1 cellular context compared by ENCODE assay signal in the genomic region with DNA sequence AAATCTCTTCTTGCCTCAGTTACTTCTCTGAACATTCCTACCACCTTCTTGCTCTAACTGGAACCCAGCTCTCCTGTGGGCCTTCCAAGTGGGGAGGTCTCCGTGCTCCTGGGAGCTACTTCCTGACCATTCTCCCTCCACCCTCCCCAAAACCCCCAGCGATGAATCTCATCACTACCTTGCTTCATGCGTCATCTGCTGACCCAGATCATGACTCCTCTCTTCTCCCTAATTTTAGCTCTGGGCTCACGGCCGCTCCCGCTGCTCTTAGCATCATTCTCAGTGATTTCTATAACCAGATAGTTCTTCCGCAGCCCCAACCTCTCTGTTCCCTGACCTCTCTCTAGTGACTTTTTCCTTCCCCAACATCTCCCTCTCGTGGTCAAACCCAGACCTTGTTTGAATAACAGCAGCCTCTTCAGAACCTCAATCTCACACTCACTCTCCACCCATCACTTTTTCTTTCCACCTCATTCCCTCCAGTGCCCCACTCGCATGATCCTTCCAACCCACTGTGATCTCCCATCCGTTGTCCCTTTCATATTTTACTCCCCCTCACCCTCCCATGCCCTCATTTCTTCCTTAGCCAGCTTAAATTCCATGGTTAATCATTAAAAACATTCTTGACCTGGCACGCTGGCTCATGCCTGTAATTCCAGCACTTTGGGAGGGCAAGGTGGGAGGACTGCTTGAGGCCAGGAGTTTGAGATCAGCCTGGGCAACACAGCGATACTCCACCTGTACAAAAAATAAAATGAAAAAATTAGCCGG.
TF ChIP-seq lines count a peak whose summit lies in the region.

No MANE protein-coding gene starts in this region.

TF ChIP-seq in HepG2, 621 proteins besides CTCF, POLR2A, EP300 and RAD21 (continued from another document and continues in another):
- TF ChIP-seq, protein P1, sequence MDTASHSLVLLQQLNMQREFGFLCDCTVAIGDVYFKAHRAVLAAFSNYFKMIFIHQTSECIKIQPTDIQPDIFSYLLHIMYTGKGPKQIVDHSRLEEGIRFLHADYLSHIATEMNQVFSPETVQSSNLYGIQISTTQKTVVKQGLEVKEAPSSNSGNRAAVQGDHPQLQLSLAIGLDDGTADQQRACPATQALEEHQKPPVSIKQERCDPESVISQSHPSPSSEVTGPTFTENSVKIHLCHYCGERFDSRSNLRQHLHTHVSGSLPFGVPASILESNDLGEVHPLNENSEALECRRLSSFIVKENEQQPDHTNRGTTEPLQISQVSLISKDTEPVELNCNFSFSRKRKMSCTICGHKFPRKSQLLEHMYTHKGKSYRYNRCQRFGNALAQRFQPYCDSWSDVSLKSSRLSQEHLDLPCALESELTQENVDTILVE (CRISPR knock-in tag; IDR thresholded peaks at IDR 0.05) = no peak
- TF ChIP-seq HNF1B (CRISPR knock-in tag; IDR thresholded peaks at IDR 0.05) (peak; percentile 85), NONO (IDR thresholded peaks at IDR 0.05) (no peak), NONO (CRISPR knock-in tag; conservative IDR thresholded peaks at IDR 0.05) (peak; percentile 25; the same call in 1 of the 2 replicates), SRSF4 (IDR thresholded peaks at IDR 0.05; ENCODE audit: low read depth, low read length, poor library complexity, severe bottlenecking) (no peak), ARID2 (CRISPR knock-in tag; IDR thresholded peaks at IDR 0.05; ENCODE audit: borderline replicate concordance) (no peak), NR3C1 (CRISPR knock-in tag; IDR thresholded peaks at IDR 0.05) (no peak), CAMTA2 (CRISPR knock-in tag; IDR thresholded peaks at IDR 0.05; ENCODE audit: borderline replicate concordance) (no peak), FOXJ3 (CRISPR knock-in tag; IDR thresholded peaks at IDR 0.05; ENCODE audit: borderline replicate concordance) (no peak), ZNF3 (CRISPR knock-in tag; IDR thresholded peaks at IDR 0.05) (no peak), RXRB (CRISPR knock-in tag; IDR thresholded peaks at IDR 0.05; ENCODE audit: borderline replicate concordance) (peak; percentile 17; the same call in 1 of the 2 replicates), ZNF546 (CRISPR knock-in tag; conservative IDR thresholded peaks at IDR 0.05) (no peak), RBM22 (optimal IDR thresholded peaks at IDR 0.05; ENCODE audit: low read length) (peak; percentile 88), SMARCE1 (IDR thresholded peaks at IDR 0.05; ENCODE audit: borderline replicate concordance) (no peak), NFE2L2 (IDR thresholded peaks at IDR 0.05; ENCODE audit: low read length) (no peak), CSRNP2 (CRISPR knock-in tag; conservative IDR thresholded peaks at IDR 0.05; ENCODE audit: low read depth) (no peak), ZNF549 (CRISPR knock-in tag; IDR thresholded peaks at IDR 0.05) (no peak), HMGXB4 (CRISPR knock-in tag; IDR thresholded peaks at IDR 0.05; ENCODE audit: borderline replicate concordance in 1 of 2, low read depth in 1 of 2) (0 out of 4 replicates have a peak, but pooled peaks of 1 of the 2 experiments have one; percentile 36), CHCHD3 (CRISPR knock-in tag; IDR thresholded peaks at IDR 0.05) (no peak), CREB1 (IDR thresholded peaks at IDR 0.05) (no peak), CREB1 (CRISPR knock-in tag; IDR thresholded peaks at IDR 0.05) (no peak), SETDB1 (CRISPR knock-in tag; IDR thresholded peaks at IDR 0.05; ENCODE audit: borderline replicate concordance) (no peak), ZNF337 (CRISPR knock-in tag; IDR thresholded peaks at IDR 0.05; ENCODE audit: borderline replicate concordance, low read depth) (no peak), POLR2G (IDR thresholded peaks at IDR 0.05; ENCODE audit: low read depth, low read length) (peak; percentile 59), CC2D1A (CRISPR knock-in tag; IDR thresholded peaks at IDR 0.05) (no peak), ZNF7 (CRISPR knock-in tag; IDR thresholded peaks at IDR 0.05) (no peak)
- TF ChIP-seq, protein P2, sequence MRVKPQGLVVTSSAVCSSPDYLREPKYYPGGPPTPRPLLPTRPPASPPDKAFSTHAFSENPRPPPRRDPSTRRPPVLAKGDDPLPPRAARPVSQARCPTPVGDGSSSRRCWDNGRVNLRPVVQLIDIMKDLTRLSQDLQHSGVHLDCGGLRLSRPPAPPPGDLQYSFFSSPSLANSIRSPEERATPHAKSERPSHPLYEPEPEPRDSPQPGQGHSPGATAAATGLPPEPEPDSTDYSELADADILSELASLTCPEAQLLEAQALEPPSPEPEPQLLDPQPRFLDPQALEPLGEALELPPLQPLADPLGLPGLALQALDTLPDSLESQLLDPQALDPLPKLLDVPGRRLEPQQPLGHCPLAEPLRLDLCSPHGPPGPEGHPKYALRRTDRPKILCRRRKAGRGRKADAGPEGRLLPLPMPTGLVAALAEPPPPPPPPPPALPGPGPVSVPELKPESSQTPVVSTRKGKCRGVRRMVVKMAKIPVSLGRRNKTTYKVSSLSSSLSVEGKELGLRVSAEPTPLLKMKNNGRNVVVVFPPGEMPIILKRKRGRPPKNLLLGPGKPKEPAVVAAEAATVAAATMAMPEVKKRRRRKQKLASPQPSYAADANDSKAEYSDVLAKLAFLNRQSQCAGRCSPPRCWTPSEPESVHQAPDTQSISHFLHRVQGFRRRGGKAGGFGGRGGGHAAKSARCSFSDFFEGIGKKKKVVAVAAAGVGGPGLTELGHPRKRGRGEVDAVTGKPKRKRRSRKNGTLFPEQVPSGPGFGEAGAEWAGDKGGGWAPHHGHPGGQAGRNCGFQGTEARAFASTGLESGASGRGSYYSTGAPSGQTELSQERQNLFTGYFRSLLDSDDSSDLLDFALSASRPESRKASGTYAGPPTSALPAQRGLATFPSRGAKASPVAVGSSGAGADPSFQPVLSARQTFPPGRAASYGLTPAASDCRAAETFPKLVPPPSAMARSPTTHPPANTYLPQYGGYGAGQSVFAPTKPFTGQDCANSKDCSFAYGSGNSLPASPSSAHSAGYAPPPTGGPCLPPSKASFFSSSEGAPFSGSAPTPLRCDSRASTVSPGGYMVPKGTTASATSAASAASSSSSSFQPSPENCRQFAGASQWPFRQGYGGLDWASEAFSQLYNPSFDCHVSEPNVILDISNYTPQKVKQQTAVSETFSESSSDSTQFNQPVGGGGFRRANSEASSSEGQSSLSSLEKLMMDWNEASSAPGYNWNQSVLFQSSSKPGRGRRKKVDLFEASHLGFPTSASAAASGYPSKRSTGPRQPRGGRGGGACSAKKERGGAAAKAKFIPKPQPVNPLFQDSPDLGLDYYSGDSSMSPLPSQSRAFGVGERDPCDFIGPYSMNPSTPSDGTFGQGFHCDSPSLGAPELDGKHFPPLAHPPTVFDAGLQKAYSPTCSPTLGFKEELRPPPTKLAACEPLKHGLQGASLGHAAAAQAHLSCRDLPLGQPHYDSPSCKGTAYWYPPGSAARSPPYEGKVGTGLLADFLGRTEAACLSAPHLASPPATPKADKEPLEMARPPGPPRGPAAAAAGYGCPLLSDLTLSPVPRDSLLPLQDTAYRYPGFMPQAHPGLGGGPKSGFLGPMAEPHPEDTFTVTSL (CRISPR knock-in tag; IDR thresholded peaks at IDR 0.05; ENCODE audit: borderline replicate concordance) = no peak
- TF ChIP-seq, protein P3, sequence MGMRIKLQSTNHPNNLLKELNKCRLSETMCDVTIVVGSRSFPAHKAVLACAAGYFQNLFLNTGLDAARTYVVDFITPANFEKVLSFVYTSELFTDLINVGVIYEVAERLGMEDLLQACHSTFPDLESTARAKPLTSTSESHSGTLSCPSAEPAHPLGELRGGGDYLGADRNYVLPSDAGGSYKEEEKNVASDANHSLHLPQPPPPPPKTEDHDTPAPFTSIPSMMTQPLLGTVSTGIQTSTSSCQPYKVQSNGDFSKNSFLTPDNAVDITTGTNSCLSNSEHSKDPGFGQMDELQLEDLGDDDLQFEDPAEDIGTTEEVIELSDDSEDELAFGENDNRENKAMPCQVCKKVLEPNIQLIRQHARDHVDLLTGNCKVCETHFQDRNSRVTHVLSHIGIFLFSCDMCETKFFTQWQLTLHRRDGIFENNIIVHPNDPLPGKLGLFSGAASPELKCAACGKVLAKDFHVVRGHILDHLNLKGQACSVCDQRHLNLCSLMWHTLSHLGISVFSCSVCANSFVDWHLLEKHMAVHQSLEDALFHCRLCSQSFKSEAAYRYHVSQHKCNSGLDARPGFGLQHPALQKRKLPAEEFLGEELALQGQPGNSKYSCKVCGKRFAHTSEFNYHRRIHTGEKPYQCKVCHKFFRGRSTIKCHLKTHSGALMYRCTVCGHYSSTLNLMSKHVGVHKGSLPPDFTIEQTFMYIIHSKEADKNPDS (CRISPR knock-in tag; IDR thresholded peaks at IDR 0.05) = no peak
- TF ChIP-seq, protein P4, sequence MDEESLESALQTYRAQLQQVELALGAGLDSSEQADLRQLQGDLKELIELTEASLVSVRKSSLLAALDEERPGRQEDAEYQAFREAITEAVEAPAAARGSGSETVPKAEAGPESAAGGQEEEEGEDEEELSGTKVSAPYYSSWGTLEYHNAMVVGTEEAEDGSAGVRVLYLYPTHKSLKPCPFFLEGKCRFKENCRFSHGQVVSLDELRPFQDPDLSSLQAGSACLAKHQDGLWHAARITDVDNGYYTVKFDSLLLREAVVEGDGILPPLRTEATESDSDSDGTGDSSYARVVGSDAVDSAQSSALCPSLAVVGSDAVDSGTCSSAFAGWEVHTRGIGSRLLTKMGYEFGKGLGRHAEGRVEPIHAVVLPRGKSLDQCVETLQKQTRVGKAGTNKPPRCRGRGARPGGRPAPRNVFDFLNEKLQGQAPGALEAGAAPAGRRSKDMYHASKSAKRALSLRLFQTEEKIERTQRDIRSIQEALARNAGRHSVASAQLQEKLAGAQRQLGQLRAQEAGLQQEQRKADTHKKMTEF (CRISPR knock-in tag; IDR thresholded peaks at IDR 0.05) = no peak
- TF ChIP-seq, protein P5, sequence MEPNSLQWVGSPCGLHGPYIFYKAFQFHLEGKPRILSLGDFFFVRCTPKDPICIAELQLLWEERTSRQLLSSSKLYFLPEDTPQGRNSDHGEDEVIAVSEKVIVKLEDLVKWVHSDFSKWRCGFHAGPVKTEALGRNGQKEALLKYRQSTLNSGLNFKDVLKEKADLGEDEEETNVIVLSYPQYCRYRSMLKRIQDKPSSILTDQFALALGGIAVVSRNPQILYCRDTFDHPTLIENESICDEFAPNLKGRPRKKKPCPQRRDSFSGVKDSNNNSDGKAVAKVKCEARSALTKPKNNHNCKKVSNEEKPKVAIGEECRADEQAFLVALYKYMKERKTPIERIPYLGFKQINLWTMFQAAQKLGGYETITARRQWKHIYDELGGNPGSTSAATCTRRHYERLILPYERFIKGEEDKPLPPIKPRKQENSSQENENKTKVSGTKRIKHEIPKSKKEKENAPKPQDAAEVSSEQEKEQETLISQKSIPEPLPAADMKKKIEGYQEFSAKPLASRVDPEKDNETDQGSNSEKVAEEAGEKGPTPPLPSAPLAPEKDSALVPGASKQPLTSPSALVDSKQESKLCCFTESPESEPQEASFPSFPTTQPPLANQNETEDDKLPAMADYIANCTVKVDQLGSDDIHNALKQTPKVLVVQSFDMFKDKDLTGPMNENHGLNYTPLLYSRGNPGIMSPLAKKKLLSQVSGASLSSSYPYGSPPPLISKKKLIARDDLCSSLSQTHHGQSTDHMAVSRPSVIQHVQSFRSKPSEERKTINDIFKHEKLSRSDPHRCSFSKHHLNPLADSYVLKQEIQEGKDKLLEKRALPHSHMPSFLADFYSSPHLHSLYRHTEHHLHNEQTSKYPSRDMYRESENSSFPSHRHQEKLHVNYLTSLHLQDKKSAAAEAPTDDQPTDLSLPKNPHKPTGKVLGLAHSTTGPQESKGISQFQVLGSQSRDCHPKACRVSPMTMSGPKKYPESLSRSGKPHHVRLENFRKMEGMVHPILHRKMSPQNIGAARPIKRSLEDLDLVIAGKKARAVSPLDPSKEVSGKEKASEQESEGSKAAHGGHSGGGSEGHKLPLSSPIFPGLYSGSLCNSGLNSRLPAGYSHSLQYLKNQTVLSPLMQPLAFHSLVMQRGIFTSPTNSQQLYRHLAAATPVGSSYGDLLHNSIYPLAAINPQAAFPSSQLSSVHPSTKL (CRISPR knock-in tag; IDR thresholded peaks at IDR 0.05) = no peak
